In the genomic region with DNA sequence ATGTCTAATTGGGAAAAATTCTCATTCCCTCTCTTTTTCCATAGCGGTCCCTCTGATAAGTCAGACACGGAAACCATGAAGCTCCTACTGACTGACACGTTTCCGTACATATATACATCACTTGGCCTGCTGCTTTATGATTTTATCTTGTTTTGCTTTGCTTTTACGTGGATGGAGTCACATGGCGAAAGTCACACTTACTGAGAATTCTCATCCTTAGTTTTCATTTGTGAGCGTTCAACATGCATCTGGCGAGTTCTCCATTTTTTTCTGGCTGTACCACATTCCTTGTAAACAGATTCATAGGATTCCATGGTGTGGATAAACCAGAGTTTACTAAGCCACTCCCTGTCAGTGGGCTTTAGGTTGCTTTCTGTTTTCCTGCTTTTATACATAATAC, we compare ENCODE assay signal across 15 cellular contexts. TPM values are rescaled to one million over a fixed set of nuclear protein-coding genes. Genes with fewer than 3 reads are reported as not detected.
"Had no signal": no experiment of that assay in that cellular context is flagged by ENCODE, and none has a peak within 500 bp of the region (broad histone marks: within the 10 kb centered on the region; RNA-seq: fewer than 3 reads in every experiment).

No MANE protein-coding gene starts in this region.

- H3K4me1 Mint-ChIP-seq: stimulated activated memory B cell treated with anti-CD40 and anti-IgM and Interleukin-4, amounts not matched to agents 10 μg/mL and 1 μg/mL and 100 μg/mL, for 72 hours had no signal

- H3K27me3 Mint-ChIP-seq: activated CD4-positive, alpha-beta memory T cell treated with anti-CD3 and anti-CD28 coated beads for 36 hours; activated naive CD8-positive, alpha-beta T cell; naive B cell; stimulated activated memory B cell treated with anti-CD40 and anti-IgM and Interleukin-4, amounts not matched to agents 10 μg/mL and 1 μg/mL and 100 μg/mL, for 72 hours had no signal

- H3K9me3 Mint-ChIP-seq: activated CD4-positive, alpha-beta memory T cell treated with anti-CD3 and anti-CD28 coated beads for 36 hours; activated T-cell treated with anti-CD3 and anti-CD28 coated beads, Interleukin-2, amount 50 U/mL, for 4 hours; immature natural killer cell; naive B cell; stimulated activated memory B cell treated with anti-CD40 and anti-IgM and Interleukin-4, amounts not matched to agents 10 μg/mL and 1 μg/mL and 100 μg/mL, for 72 hours had no signal

- H3K27ac Mint-ChIP-seq: activated CD4-positive, alpha-beta memory T cell treated with anti-CD3 and anti-CD28 coated beads for 36 hours; activated naive CD8-positive, alpha-beta T cell; endodermal cell; immature natural killer cell; naive B cell; stimulated activated memory B cell treated with anti-CD40 and anti-IgM and Interleukin-4, amounts not matched to agents 10 μg/mL and 1 μg/mL and 100 μg/mL, for 72 hours had no signal

- H3K4me3 ChIP-seq: lower lobe of right lung, skin epidermis, transverse colon had no signal

- H3K9me3 ChIP-seq: lower lobe of right lung, transverse colon had no signal

- H3K27me3 ChIP-seq: transverse colon had no signal

- DNase-seq: activated CD4-positive, alpha-beta memory T cell treated with anti-CD3 and anti-CD28 coated beads for 36 hours; activated gamma-delta T cell; activated T-cell treated with anti-CD3 and anti-CD28 coated beads, Interleukin-2, amount 50 U/mL, for 4 hours; endodermal cell; hypothalamus; immature natural killer cell; lower lobe of right lung; naive B cell; posterior cingulate gyrus; transverse colon had no signal

- H3K4me3 Mint-ChIP-seq: activated CD4-positive, alpha-beta memory T cell treated with anti-CD3 and anti-CD28 coated beads for 36 hours; activated naive CD8-positive, alpha-beta T cell; activated T-cell treated with anti-CD3 and anti-CD28 coated beads, Interleukin-2, amount 50 U/mL, for 4 hours; endodermal cell; immature natural killer cell; naive B cell; stimulated activated memory B cell treated with anti-CD40 and anti-IgM and Interleukin-4, amounts not matched to agents 10 μg/mL and 1 μg/mL and 100 μg/mL, for 72 hours had no signal

- H3K27ac ChIP-seq: lower lobe of right lung, skin epidermis, transverse colon had no signal

RNA-seq across cellular contexts. Expression of gene GDF15, which starts 24.3 kb away (rescaled TPM):
- total RNA-seq: activated CD4-positive, alpha-beta memory T cell treated with anti-CD3 and anti-CD28 coated beads for 36 hours had no signal
- polyA plus RNA-seq: immature natural killer cell had no signal

RNA-seq across cellular contexts. Expression of gene LRRC25, which starts 35.8 kb away (rescaled TPM):
- total RNA-seq: activated CD4-positive, alpha-beta memory T cell treated with anti-CD3 and anti-CD28 coated beads for 36 hours; activated T-cell treated with anti-CD3 and anti-CD28 coated beads, Interleukin-2, amount 50 U/mL, for 4 hours; dermis microvascular lymphatic vessel endothelial cell; endodermal cell; glomerular endothelial cell had no signal
